3 cellular contexts compared by ENCODE assay signal in genomic region chr14:64541971-64542838, GRCh38.
TF ChIP-seq lines count a peak whose summit lies in the region.

No MANE protein-coding gene starts in this region.

TF ChIP-seq in liver, 16 proteins besides CTCF, POLR2A, EP300 and RAD21:
- no peak for TF ChIP-seq GABPA (IDR thresholded peaks at IDR 0.05 in 1 of 2, conservative IDR thresholded peaks at IDR 0.05 in 1 of 2)
- no peak for TF ChIP-seq TAF1 (conservative IDR thresholded peaks at IDR 0.05)
- TF ChIP-seq REST (IDR thresholded peaks at IDR 0.05), result no peak
- TF ChIP-seq MAX (IDR thresholded peaks at IDR 0.05), result no peak
- TF ChIP-seq RXRA (IDR thresholded peaks at IDR 0.05), result no peak
- no peak for TF ChIP-seq FOXA2 (IDR thresholded peaks at IDR 0.05)
- TF ChIP-seq EGR1 (IDR thresholded peaks at IDR 0.05; ENCODE audit: low read depth in 2 of 2), result no peak
- TF ChIP-seq NR2F2 (IDR thresholded peaks at IDR 0.05), result no peak
- TF ChIP-seq ZBTB33 (IDR thresholded peaks at IDR 0.05), result no peak
- no peak for TF ChIP-seq FOXA1 (IDR thresholded peaks at IDR 0.05)
- no peak for TF ChIP-seq YY1 (IDR thresholded peaks at IDR 0.05)
- TF ChIP-seq SP1 (IDR thresholded peaks at IDR 0.05), result no peak
- no peak for TF ChIP-seq HNF4G (IDR thresholded peaks at IDR 0.05)
- TF ChIP-seq JUND (IDR thresholded peaks at IDR 0.05), result no peak
- TF ChIP-seq ATF3 (IDR thresholded peaks at IDR 0.05), result no peak
- TF ChIP-seq HNF4A (conservative IDR thresholded peaks at IDR 0.05), result no peak

TF ChIP-seq in HepG2, 621 proteins besides CTCF, POLR2A, EP300 and RAD21:
- TF ChIP-seq ZMYM4 (CRISPR knock-in tag; IDR thresholded peaks at IDR 0.05) (no peak), HMG20A (CRISPR knock-in tag; IDR thresholded peaks at IDR 0.05; ENCODE audit: borderline replicate concordance) (no peak), RXRB (CRISPR knock-in tag; IDR thresholded peaks at IDR 0.05; ENCODE audit: borderline replicate concordance) (no peak), ZNF619 (CRISPR knock-in tag; IDR thresholded peaks at IDR 0.05) (no peak), FOXK1 (CRISPR knock-in tag; IDR thresholded peaks at IDR 0.05; ENCODE audit: borderline replicate concordance, low read depth) (no peak)

TF ChIP-seq in HEK293T, 16 proteins besides CTCF, POLR2A, EP300 and RAD21:
- no peak for TF ChIP-seq L3MBTL2 (conservative IDR thresholded peaks at IDR 0.05)
- TF ChIP-seq PKNOX1 (IDR thresholded peaks at IDR 0.05), result no peak
- TF ChIP-seq FOXK2 (IDR thresholded peaks at IDR 0.05), result no peak
